In genomic region chr3:148763921-148764320, GRCh38 we compare ENCODE assay signal across 24 cellular contexts.
"Had no signal": no experiment of that assay in that cellular context is flagged by ENCODE, and none has a peak within 500 bp of the region (broad histone marks: within the 10 kb centered on the region; RNA-seq: fewer than 3 reads in every experiment).

No MANE protein-coding gene starts in this region.

- H3K36me3 ChIP-seq: esophagus muscularis mucosa, gastroesophageal sphincter, heart right ventricle, neutrophil, pancreas had no signal

- H3K27me3 ChIP-seq: esophagus muscularis mucosa, gastroesophageal sphincter, heart right ventricle, neutrophil, pancreas, testis had no signal

- H3K4me1 ChIP-seq: esophagus muscularis mucosa, gastroesophageal sphincter, heart right ventricle, pancreas, testis had no signal

- H3K27ac Mint-ChIP-seq: activated CD4-positive, alpha-beta T cell treated with anti-CD3 and anti-CD28 coated beads, Interleukin-2, amount 10 ng/mL, durations not matched to agents 7 days and 5 days; activated CD8-positive, alpha-beta T cell treated with anti-CD3 and anti-CD28 coated beads, Interleukin-2, amount 10 ng/mL, durations not matched to agents 7 days and 5 days; activated naive CD4-positive, alpha-beta T cell treated with anti-CD3 and anti-CD28 coated beads for 36 hours; dendritic cell treated with granulocyte-macrophage colony-stimulating factor and Interleukin-4, amounts not matched to agents 40 ng/mL and 50 ng/mL, for 4 days; immature natural killer cell; natural killer cell; stimulated activated effector memory CD8-positive, alpha-beta T cell treated with anti-CD3 and anti-CD28 coated beads, Interleukin-12 subunit alpha, Interleukin-12 subunit beta, amount 100 ng/mL, for 72 hours; type B pancreatic cell had no signal

- H3K9me3 Mint-ChIP-seq: activated CD4-positive, alpha-beta T cell treated with anti-CD3 and anti-CD28 coated beads, Interleukin-2, amount 10 ng/mL, durations not matched to agents 7 days and 5 days; activated naive CD4-positive, alpha-beta T cell treated with anti-CD3 and anti-CD28 coated beads for 36 hours; natural killer cell; type B pancreatic cell had no signal

- H3K9me3 ChIP-seq: esophagus muscularis mucosa, gastroesophageal sphincter, neutrophil, pancreas, testis had no signal

- H3K4me3 ChIP-seq: esophagus muscularis mucosa, gastroesophageal sphincter, heart right ventricle, pancreas, testis had no signal

- H3K27me3 Mint-ChIP-seq: activated CD4-positive, alpha-beta T cell treated with anti-CD3 and anti-CD28 coated beads, Interleukin-2, amount 10 ng/mL, durations not matched to agents 7 days and 5 days; dendritic cell treated with granulocyte-macrophage colony-stimulating factor and Interleukin-4, amounts not matched to agents 40 ng/mL and 50 ng/mL, for 4 days; type B pancreatic cell had no signal

- DNase-seq: activated CD4-positive, alpha-beta T cell treated with anti-CD3 and anti-CD28 coated beads, Interleukin-2, amount 10 ng/mL, durations not matched to agents 7 days and 5 days; activated CD8-positive, alpha-beta memory T cell treated with anti-CD3 and anti-CD28 coated beads, Interleukin-2, amount 50 U/mL, for 4 hours; activated CD8-positive, alpha-beta T cell treated with anti-CD3 and anti-CD28 coated beads, Interleukin-2, amount 10 ng/mL, durations not matched to agents 7 days and 5 days; activated naive CD4-positive, alpha-beta T cell treated with anti-CD3 and anti-CD28 coated beads for 36 hours; activated T-cell treated with anti-CD3 and anti-CD28 coated beads, Interleukin-2, amount 50 U/mL, for 4 hours; anterior cingulate cortex; effector CD8-positive, alpha-beta T cell; heart right ventricle; immature natural killer cell; mesendoderm; natural killer cell; pancreas; stimulated activated CD4-positive, alpha-beta T cell treated with anti-CD3 and anti-CD28 coated beads, Interleukin-4, amount 100 ng/mL, for 24 hours; T-helper 1 cell; T-helper 9 cell; testis had no signal

- H3K4me1 Mint-ChIP-seq: activated CD4-positive, alpha-beta T cell treated with anti-CD3 and anti-CD28 coated beads, Interleukin-2, amount 10 ng/mL, durations not matched to agents 7 days and 5 days; immature natural killer cell; natural killer cell; stimulated activated effector memory CD8-positive, alpha-beta T cell treated with anti-CD3 and anti-CD28 coated beads, Interleukin-12 subunit alpha, Interleukin-12 subunit beta, amount 100 ng/mL, for 72 hours had no signal

- H3K4me3 Mint-ChIP-seq: activated CD4-positive, alpha-beta T cell treated with anti-CD3 and anti-CD28 coated beads, Interleukin-2, amount 10 ng/mL, durations not matched to agents 7 days and 5 days; activated CD8-positive, alpha-beta T cell treated with anti-CD3 and anti-CD28 coated beads, Interleukin-2, amount 10 ng/mL, durations not matched to agents 7 days and 5 days; activated naive CD4-positive, alpha-beta T cell treated with anti-CD3 and anti-CD28 coated beads for 36 hours; activated T-cell treated with anti-CD3 and anti-CD28 coated beads, Interleukin-2, amount 50 U/mL, for 4 hours; dendritic cell treated with granulocyte-macrophage colony-stimulating factor and Interleukin-4, amounts not matched to agents 40 ng/mL and 50 ng/mL, for 4 days; immature natural killer cell; natural killer cell; stimulated activated effector memory CD8-positive, alpha-beta T cell treated with anti-CD3 and anti-CD28 coated beads, Interleukin-12 subunit alpha, Interleukin-12 subunit beta, amount 100 ng/mL, for 72 hours; type B pancreatic cell had no signal

- H3K36me3 Mint-ChIP-seq: immature natural killer cell; natural killer cell; stimulated activated effector memory CD8-positive, alpha-beta T cell treated with anti-CD3 and anti-CD28 coated beads, Interleukin-12 subunit alpha, Interleukin-12 subunit beta, amount 100 ng/mL, for 72 hours; type B pancreatic cell had no signal

- ATAC-seq: activated CD4-positive, CD25-positive, alpha-beta regulatory T cell treated with anti-CD3 and anti-CD28 coated beads, Interleukin-2, amount 50 U/mL, for 24 hours; activated CD8-positive, alpha-beta T cell treated with anti-CD3 and anti-CD28 coated beads, Interleukin-2, amount 10 ng/mL, durations not matched to agents 7 days and 5 days; activated T-cell treated with anti-CD3 and anti-CD28 coated beads, Interleukin-2, amount 50 U/mL, for 4 hours; gastroesophageal sphincter; heart right ventricle; natural killer cell; pancreas; sciatic nerve; stimulated activated effector memory CD8-positive, alpha-beta T cell treated with anti-CD3 and anti-CD28 coated beads, Interleukin-12 subunit alpha, Interleukin-12 subunit beta, amount 100 ng/mL, for 72 hours had no signal
